In the genomic region with DNA sequence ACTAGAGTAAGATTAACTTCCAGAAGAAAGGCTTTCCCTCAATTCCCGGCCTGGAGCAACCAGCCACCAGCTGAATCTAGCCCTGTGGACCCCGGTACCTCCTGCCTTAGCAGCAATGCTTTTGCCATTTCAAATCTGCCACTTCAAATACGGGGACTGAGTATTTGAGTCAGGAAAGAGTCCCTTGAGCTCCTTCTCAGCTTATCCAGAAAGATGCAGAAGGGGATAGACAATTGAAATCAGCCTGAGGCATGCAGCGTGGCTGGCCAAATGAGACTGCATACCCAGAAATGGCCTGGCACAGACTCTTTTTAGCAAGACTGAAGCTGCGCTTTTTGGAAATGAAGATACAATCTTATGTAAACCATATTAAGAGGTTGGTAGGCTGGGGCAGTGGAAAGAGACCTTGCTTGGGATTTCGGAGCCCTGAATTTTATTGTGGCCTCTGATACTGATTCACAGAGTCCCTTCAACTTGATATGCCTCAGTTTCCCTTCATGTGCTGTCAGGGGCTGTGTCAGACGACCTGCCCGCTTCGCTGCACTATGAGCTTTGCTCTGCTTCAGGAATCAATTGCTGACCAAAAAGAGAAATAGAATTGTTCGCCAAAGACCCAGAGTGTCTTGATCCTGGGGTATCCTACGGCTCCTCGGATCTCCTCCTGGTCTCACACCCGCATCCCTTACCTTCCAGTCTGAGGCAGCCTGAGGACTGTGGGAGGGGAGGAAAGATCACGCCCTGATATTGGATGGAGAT, we compare ENCODE assay signal across 13 cellular contexts. TPM values are rescaled to one million over a fixed set of nuclear protein-coding genes. Genes with fewer than 3 reads are reported as not detected.
DNase-seq lines count a peak whose midpoint lies in the region; ATAC-seq and TF ChIP-seq lines count a peak whose summit lies in the region.
"Had no signal": no experiment of that assay in that cellular context is flagged by ENCODE, and none has a peak within 500 bp of the region (broad histone marks: within the 10 kb centered on the region; RNA-seq: fewer than 3 reads in every experiment).

No MANE protein-coding gene starts in this region.

- H3K4me1 ChIP-seq in iPS-18a (ENCODE audit: control insufficient read depth, low read depth, low read length) (peaks cover 14% of the 10 kb centered on the region), mucosa of descending colon (ENCODE audit: low read depth) (peaks cover 9% of the 10 kb centered on the region)

- H3K4me3 ChIP-seq in iPS-18a (ENCODE audit: low read length): peak overlapping the region; percentile 65
- no peak overlapping the region for H3K4me3 ChIP-seq in mucosa of descending colon

- H3K27ac Mint-ChIP-seq in activated T-cell treated with anti-CD3 and anti-CD28 coated beads, Interleukin-2, amount 50 U/mL, for 72 hours: no peak overlapping the region
- no peak overlapping the region for H3K27ac Mint-ChIP-seq in activated T-helper 2 cell treated with anti-CD3 and anti-CD28 coated beads, Interferon-gamma antibody, Interleukin-2, Interleukin-4, amounts not matched to agents 10 μg/mL and 5 μg/mL and 100 μg/mL, durations not matched to agents 14 hours and 24 hours and 36 hours
- H3K27ac Mint-ChIP-seq in stimulated activated memory B cell treated with anti-CD40 and anti-IgM and Interleukin-4, amounts not matched to agents 10 μg/mL and 1 μg/mL and 100 μg/mL, for 72 hours: no peak overlapping the region

- peaks cover 35% of the 10 kb centered on the region for H3K27me3 Mint-ChIP-seq in activated T-cell treated with anti-CD3 and anti-CD28 coated beads, Interleukin-2, amount 50 U/mL, for 72 hours (ENCODE audit: low read depth)
- peaks cover 57% of the 10 kb centered on the region for H3K27me3 Mint-ChIP-seq in activated T-helper 2 cell treated with anti-CD3 and anti-CD28 coated beads, Interferon-gamma antibody, Interleukin-2, Interleukin-4, amounts not matched to agents 10 μg/mL and 5 μg/mL and 100 μg/mL, durations not matched to agents 14 hours and 24 hours and 36 hours (ENCODE audit: low read depth)
- H3K27me3 Mint-ChIP-seq in stimulated activated memory B cell treated with anti-CD40 and anti-IgM and Interleukin-4, amounts not matched to agents 10 μg/mL and 1 μg/mL and 100 μg/mL, for 72 hours: peaks cover 44% of the 10 kb centered on the region

- no peaks in the 10 kb centered on the region for H3K9me3 Mint-ChIP-seq in activated T-cell treated with anti-CD3 and anti-CD28 coated beads, Interleukin-2, amount 50 U/mL, for 72 hours
- no peaks in the 10 kb centered on the region for H3K9me3 Mint-ChIP-seq in activated T-helper 2 cell treated with anti-CD3 and anti-CD28 coated beads, Interferon-gamma antibody, Interleukin-2, Interleukin-4, amounts not matched to agents 10 μg/mL and 5 μg/mL and 100 μg/mL, durations not matched to agents 14 hours and 24 hours and 36 hours
- H3K9me3 Mint-ChIP-seq in stimulated activated memory B cell treated with anti-CD40 and anti-IgM and Interleukin-4, amounts not matched to agents 10 μg/mL and 1 μg/mL and 100 μg/mL, for 72 hours: peaks cover 2% of the 10 kb centered on the region

- no peaks in the 10 kb centered on the region for H3K36me3 ChIP-seq in iPS-18a (ENCODE audit: control insufficient read depth, low read depth, low read length)
- H3K36me3 ChIP-seq in mucosa of descending colon (ENCODE audit: low read depth): no peaks in the 10 kb centered on the region
- H3K36me3 ChIP-seq: heart left ventricle had no signal

- no peak for TF ChIP-seq CTCF in mucosa of descending colon (IDR thresholded peaks at IDR 0.05)

- H3K4me3 Mint-ChIP-seq in activated T-cell treated with anti-CD3 and anti-CD28 coated beads, Interleukin-2, amount 50 U/mL, for 72 hours: peak overlapping the region; percentile 66 to 77
- peak overlapping the region; percentile 73 for H3K4me3 Mint-ChIP-seq in activated T-helper 2 cell treated with anti-CD3 and anti-CD28 coated beads, Interferon-gamma antibody, Interleukin-2, Interleukin-4, amounts not matched to agents 10 μg/mL and 5 μg/mL and 100 μg/mL, durations not matched to agents 14 hours and 24 hours and 36 hours (ENCODE audit: low read depth)
- peak overlapping the region; percentile 63 for H3K4me3 Mint-ChIP-seq in stimulated activated memory B cell treated with anti-CD40 and anti-IgM and Interleukin-4, amounts not matched to agents 10 μg/mL and 1 μg/mL and 100 μg/mL, for 72 hours

- intact Hi-C loops in activated T-helper 2 cell treated with anti-CD3 and anti-CD28 coated beads, Interferon-gamma antibody, Interleukin-2, Interleukin-4, amounts not matched to agents 10 μg/mL and 5 μg/mL and 100 μg/mL, durations not matched to agents 14 hours and 24 hours and 36 hours (cut with micrococcal nuclease): no loop called here
- intact Hi-C loops in mucosa of descending colon (cut with DNase I, micrococcal nuclease): loop anchor here in 1 of 2 donors (5.0 kb wide), 2 partner anchors 96 to 361 kb away; no protein-coding TSS in a partner anchor

- H3K9me3 ChIP-seq in iPS-18a (ENCODE audit: control insufficient read depth, low read depth, low read length): no peaks in the 10 kb centered on the region
- no peaks in the 10 kb centered on the region for H3K9me3 ChIP-seq in mucosa of descending colon

- DNase-seq in activated T-cell treated with anti-CD3 and anti-CD28 coated beads, Interleukin-2, amount 50 U/mL, for 72 hours: no peak
- DNase-seq in activated T-cell treated with anti-CD3 and anti-CD28 coated beads for 4 hours: no peak
- DNase-seq in activated T-helper 2 cell treated with anti-CD3 and anti-CD28 coated beads, Interferon-gamma antibody, Interleukin-2, Interleukin-4, amounts not matched to agents 10 μg/mL and 5 μg/mL and 100 μg/mL, durations not matched to agents 14 hours and 24 hours and 36 hours (ENCODE audit: low spot score): no peak
- no peak for DNase-seq in NCI-H1092 treated with DMSO at 0.1 percent for 48 hours (lab: John Stamatoyannopoulos, UW)
- DNase-seq in DMS153 treated with DMSO at 0.1 percent for 48 hours (lab: John Stamatoyannopoulos, UW; ENCODE audit: unreplicated experiment): no peak
- DNase-seq in mucosa of descending colon: no peak
- DNase-seq: activated effector memory CD4-positive, alpha-beta T cell treated with anti-CD3 and anti-CD28 coated beads, Interleukin-2, amount 50 U/mL, for 16 hours; dermis blood vessel endothelial cell; GDM1; heart left ventricle; Kasumi-1 had no signal

- H3K4me1 Mint-ChIP-seq in activated T-cell treated with anti-CD3 and anti-CD28 coated beads, Interleukin-2, amount 50 U/mL, for 72 hours (ENCODE audit: low read depth): peaks cover 12% of the 10 kb centered on the region
- H3K4me1 Mint-ChIP-seq in activated T-helper 2 cell treated with anti-CD3 and anti-CD28 coated beads, Interferon-gamma antibody, Interleukin-2, Interleukin-4, amounts not matched to agents 10 μg/mL and 5 μg/mL and 100 μg/mL, durations not matched to agents 14 hours and 24 hours and 36 hours (ENCODE audit: low read depth): peaks cover 3% of the 10 kb centered on the region
- H3K4me1 Mint-ChIP-seq in stimulated activated memory B cell treated with anti-CD40 and anti-IgM and Interleukin-4, amounts not matched to agents 10 μg/mL and 1 μg/mL and 100 μg/mL, for 72 hours: peaks cover 6% of the 10 kb centered on the region

- peaks cover 0 to 4% of the 10 kb centered on the region in 2 donors for H3K36me3 Mint-ChIP-seq in activated T-cell treated with anti-CD3 and anti-CD28 coated beads, Interleukin-2, amount 50 U/mL, for 72 hours (ENCODE audit: insufficient read depth in 2 of 2)
- H3K36me3 Mint-ChIP-seq in activated T-helper 2 cell treated with anti-CD3 and anti-CD28 coated beads, Interferon-gamma antibody, Interleukin-2, Interleukin-4, amounts not matched to agents 10 μg/mL and 5 μg/mL and 100 μg/mL, durations not matched to agents 14 hours and 24 hours and 36 hours (ENCODE audit: low read depth): no peaks in the 10 kb centered on the region
- no peaks in the 10 kb centered on the region for H3K36me3 Mint-ChIP-seq in stimulated activated memory B cell treated with anti-CD40 and anti-IgM and Interleukin-4, amounts not matched to agents 10 μg/mL and 1 μg/mL and 100 μg/mL, for 72 hours

- H3K27me3 ChIP-seq in iPS-18a (ENCODE audit: control insufficient read depth, insufficient read depth, low read length): peaks cover 41% of the 10 kb centered on the region

- no peak for ATAC-seq in activated T-cell treated with anti-CD3 and anti-CD28 coated beads, Interleukin-2, amount 50 U/mL, for 72 hours (replicated peaks in 1 of 2)
- ATAC-seq in stimulated activated memory B cell treated with anti-CD40 and anti-IgM and Interleukin-4, amounts not matched to agents 10 μg/mL and 1 μg/mL and 100 μg/mL, for 72 hours: no peak
- ATAC-seq in mucosa of descending colon: no peak

- no peak overlapping the region for H3K27ac ChIP-seq in iPS-18a (ENCODE audit: low read length)

- peak overlapping the region; percentile 24 for H3K9ac ChIP-seq in iPS-18a (ENCODE audit: low read length)

RNA-seq across cellular contexts. Expression of gene MATN3, which starts 1.0 kb away (rescaled TPM):
- total RNA-seq in activated T-cell treated with anti-CD3 and anti-CD28 coated beads, Interleukin-2, amount 50 U/mL, for 72 hours: not detected
- not detected in 2 replicates for total RNA-seq in activated T-helper 2 cell treated with anti-CD3 and anti-CD28 coated beads, Interferon-gamma antibody, Interleukin-2, Interleukin-4, amounts not matched to agents 10 μg/mL and 5 μg/mL and 100 μg/mL, durations not matched to agents 14 hours and 24 hours and 36 hours
- under 1 TPM in 2 of 3 donors, not detected in 1; 0.70 to 0.89 TPM for total RNA-seq in mucosa of descending colon

RNA-seq across cellular contexts. Expression of gene WDR35, which starts 21.5 kb away (rescaled TPM):
- 1 to 10 TPM; 4.7 to 6.4 TPM for total RNA-seq in activated T-cell treated with anti-CD3 and anti-CD28 coated beads, Interleukin-2, amount 50 U/mL, for 72 hours
- 7.5 and 7.6 TPM in 2 replicates for total RNA-seq in activated T-helper 2 cell treated with anti-CD3 and anti-CD28 coated beads, Interferon-gamma antibody, Interleukin-2, Interleukin-4, amounts not matched to agents 10 μg/mL and 5 μg/mL and 100 μg/mL, durations not matched to agents 14 hours and 24 hours and 36 hours
- total RNA-seq in mucosa of descending colon: 1 to 10 TPM; 1.9 to 8.8 (median 2.7) TPM

RNA-seq across cellular contexts. Expression of gene LAPTM4A, which starts 40.0 kb away (rescaled TPM):
- total RNA-seq in activated T-cell treated with anti-CD3 and anti-CD28 coated beads, Interleukin-2, amount 50 U/mL, for 72 hours: 10 to 100 TPM; 26.0 to 33.3 TPM
- 26.9 and 27.3 TPM in 2 replicates for total RNA-seq in activated T-helper 2 cell treated with anti-CD3 and anti-CD28 coated beads, Interferon-gamma antibody, Interleukin-2, Interleukin-4, amounts not matched to agents 10 μg/mL and 5 μg/mL and 100 μg/mL, durations not matched to agents 14 hours and 24 hours and 36 hours
- total RNA-seq in mucosa of descending colon: 100 to 1,000 TPM; 160 to 210 (median 181) TPM
